ENCODE assay signal across 19 cellular contexts in genomic region chr2:55334728-55335127, GRCh38.
DNase-seq lines count a peak whose midpoint lies in the region; ATAC-seq, FAIRE-seq and TF ChIP-seq lines count a peak whose summit lies in the region.
"Had no signal": no experiment of that assay in that cellular context is flagged by ENCODE, and none has a peak within 500 bp of the region (broad histone marks: within the 10 kb centered on the region; RNA-seq: fewer than 3 reads in every experiment).

No MANE protein-coding gene starts in this region.

- 0 out of 2 replicates have a peak, but pooled peaks cover 6% of the 10 kb centered on the region for H3K4me1 ChIP-seq in HepG2 (ENCODE audit: insufficient read depth, low read length)
- no peaks in the 10 kb centered on the region for H3K4me1 ChIP-seq in right lobe of liver
- no peaks in the 10 kb centered on the region for H3K4me1 ChIP-seq in kidney (ENCODE audit: control insufficient read depth in 1 of 2, insufficient read depth in 1 of 2, low read depth in 1 of 2, low read length in 2 of 2)
- H3K4me1 ChIP-seq in small intestine (ENCODE audit: control insufficient read depth in 2 of 2, insufficient read depth in 1 of 2, low read depth in 1 of 2, low read length in 1 of 2) = no peaks in the 10 kb centered on the region
- H3K4me1 ChIP-seq: BLaER1 had no signal

- H4K20me1 ChIP-seq in HepG2 (ENCODE audit: insufficient read depth, low read length) = no peaks in the 10 kb centered on the region; the same call in 1 of the 2 replicates
- H4K20me1 ChIP-seq: BLaER1 had no signal

- TF ChIP-seq POLR2A in HepG2 (IDR thresholded peaks at IDR 0.05; ENCODE audit: insufficient read depth in 1 of 2, low read depth in 2 of 2, low read length in 2 of 2) (no peak), right lobe of liver (IDR thresholded peaks at IDR 0.05) (no peak)

- POLR2A ChIA-PET in HepG2 (lab: Yijun Ruan, JAX) = no interaction called here

- H3K27ac ChIP-seq in HepG2 (ENCODE audit: extremely low read length, insufficient read depth, low read length) = no peak overlapping the region
- no peak overlapping the region for H3K27ac ChIP-seq in right lobe of liver
- no peak overlapping the region for H3K27ac ChIP-seq in kidney (ENCODE audit: low read depth in 2 of 2, low read length in 2 of 2)
- H3K27ac ChIP-seq in small intestine (ENCODE audit: low read depth in 1 of 2, low read length in 1 of 2) = no peak overlapping the region
- H3K27ac ChIP-seq: 22Rv1, BLaER1, HL-60 had no signal

- no peak for TF ChIP-seq RAD21 in HepG2 (CRISPR knock-in tag; IDR thresholded peaks at IDR 0.05)

- no peaks in the 10 kb centered on the region for H3K27me3 ChIP-seq in HepG2 (ENCODE audit: control insufficient read depth in 1 of 2, insufficient read depth in 2 of 2, low read length in 2 of 2)
- no peaks in the 10 kb centered on the region for H3K27me3 ChIP-seq in right lobe of liver
- no peaks in the 10 kb centered on the region for H3K27me3 ChIP-seq in small intestine (ENCODE audit: control insufficient read depth in 2 of 2, insufficient read depth in 2 of 2, low read length in 2 of 2)
- H3K27me3 ChIP-seq: BLaER1 had no signal

- no TSS peak for BruUV-seq in HepG2 (replicated peaks; lab: Mats Ljungman, UMichigan)

- H2AFZ ChIP-seq in HepG2 (ENCODE audit: low read length) = no peak overlapping the region

- no peak for TF ChIP-seq EP300 in HepG2 (IDR thresholded peaks at IDR 0.05; ENCODE audit: low read depth in 2 of 2, low read length in 2 of 2)
- no peak for TF ChIP-seq EP300 in HepG2 (CRISPR knock-in tag; IDR thresholded peaks at IDR 0.05; ENCODE audit: borderline replicate concordance)

- CTCF ChIA-PET in HepG2 (lab: Yijun Ruan, JAX; ENCODE audit: low intra/inter-chr PET ratio, low total read pairs) = no interaction called here

- no peaks in the 10 kb centered on the region for H3K9me3 ChIP-seq in HepG2 (ENCODE audit: low read length)
- no peaks in the 10 kb centered on the region for H3K9me3 ChIP-seq in right lobe of liver
- no peaks in the 10 kb centered on the region for H3K9me3 ChIP-seq in kidney (ENCODE audit: control insufficient read depth in 1 of 2, low read length in 2 of 2)
- H3K9me3 ChIP-seq in small intestine (ENCODE audit: control insufficient read depth, low read depth) = no peaks in the 10 kb centered on the region
- H3K9me3 ChIP-seq: BLaER1 had no signal

- ATAC-seq in HepG2 (no peak), right lobe of liver (no peak)
- ATAC-seq: HCT116 had no signal

- H3K36me3 ChIP-seq in HepG2 (replicated peaks in 1 of 2; ENCODE audit: control insufficient read depth in 1 of 2, insufficient read depth in 2 of 2, low read length in 2 of 2) = peaks cover 0 to 30% of the 10 kb centered on the region in 2 experiments; a peak in 3 of 5 replicates
- H3K36me3 ChIP-seq in right lobe of liver = no peaks in the 10 kb centered on the region
- no peaks in the 10 kb centered on the region for H3K36me3 ChIP-seq in kidney (ENCODE audit: control insufficient read depth in 1 of 2, insufficient read depth in 2 of 2, low read length in 2 of 2)
- H3K36me3 ChIP-seq in small intestine (ENCODE audit: control insufficient read depth in 2 of 2, insufficient read depth in 2 of 2, low read length in 2 of 2) = no peaks in the 10 kb centered on the region

- no peak for FAIRE-seq in HepG2 (lab: Jason Lieb, UNC)
- peak; percentile 38 for FAIRE-seq in colon (lab: Jason Lieb, UNC)
- peak; percentile 38 for FAIRE-seq in kidney (lab: Jason Lieb, UNC)
- peak; percentile 53 for FAIRE-seq in small intestine (lab: Jason Lieb, UNC)
- FAIRE-seq in HTR-8/SVneo (lab: Jason Lieb, UNC) = no peak

- TF ChIP-seq CTCF in HepG2 (CRISPR knock-in tag; IDR thresholded peaks at IDR 0.05) (no peak), right lobe of liver (IDR thresholded peaks at IDR 0.05) (no peak), kidney (IDR thresholded peaks at IDR 0.05; ENCODE audit: borderline replicate concordance, extremely low read depth, insufficient read depth) (no peak), GM13977 (IDR thresholded peaks at IDR 0.05; ENCODE audit: extremely low read depth, insufficient read depth, missing control alignments) (no peak)

- DNase-seq in HepG2 (ENCODE audit: low spot score) (no peak), right lobe of liver (no peak), kidney (no peak), small intestine (no peak), GM13977 (ENCODE audit: low spot score) (no peak), HTR-8/SVneo (ENCODE audit: insufficient read length, low spot score) (no peak), SIG-M5 treated with dmso at 0.1 percent for 504 hours (lab: John Stamatoyannopoulos, UW; ENCODE audit: unreplicated experiment) (no peak)
- DNase-seq: CD4-positive, alpha-beta memory T cell; DMS153; DMS79; GF-D8; GOT3; H7; HFFc6 had no signal

- no peaks in the 10 kb centered on the region for H3K79me2 ChIP-seq in HepG2 (ENCODE audit: insufficient read depth, low read length)

- H3K9ac ChIP-seq in HepG2 (ENCODE audit: insufficient read depth, low read depth, low read length) = no peak overlapping the region
- H3K9ac ChIP-seq in kidney (ENCODE audit: low read length in 2 of 2) = no peak overlapping the region
- H3K9ac ChIP-seq: BLaER1 had no signal

- intact Hi-C loops in HepG2 (cut with micrococcal nuclease; ENCODE audit: unreplicated experiment) = no loop called here
- intact Hi-C loops in right lobe of liver (cut with DNase I) = no loop called here
- intact Hi-C loops in kidney (cut with DNase I) = no loop called here

- no peak overlapping the region for H3K4me2 ChIP-seq in HepG2 (ENCODE audit: low read depth, low read length)
- H3K4me2 ChIP-seq: BLaER1 had no signal

- 95% methylated on average over 2 of the region's 2 CpGs for WGBS in HepG2 (ENCODE audit: low lambda C conversion rate)
- 90% methylated on average over 2 of the region's 2 CpGs for WGBS in right lobe of liver (ENCODE audit: insufficient coverage, low coverage, low lambda C conversion rate, missing lambda C conversion rate)
- WGBS in small intestine, 3 donors = 86 to 93% (median 90%) methylated on average over 2 of the region's 2 CpGs

- in situ Hi-C loops in HepG2 (cut with HindIII; ENCODE audit: extremely low pct_ligation_motif_present, low pct_unique_long_range_greater_than_20kb) = no loop called here
- in situ Hi-C loops in GM13977 (cut with MboI; ENCODE audit: low pct_unique_long_range_greater_than_20kb, low sequenced_read_pairs, unreplicated experiment) = no loop called here

- H3K4me3 ChIP-seq in HepG2 (replicated peaks in 1 of 3; ENCODE audit: insufficient read depth in 1 of 3, low read depth in 2 of 3, low read length in 3 of 3) (no peak overlapping the region), right lobe of liver (no peak overlapping the region), kidney (ENCODE audit: low read length in 2 of 2) (no peak overlapping the region), small intestine (ENCODE audit: low read depth in 1 of 2, low read length in 2 of 2) (no peak overlapping the region)
- H3K4me3 ChIP-seq: BLaER1 had no signal

TF ChIP-seq in HepG2, 621 proteins besides CTCF, POLR2A, EP300 and RAD21:
- TF ChIP-seq CHCHD3 (CRISPR knock-in tag; IDR thresholded peaks at IDR 0.05) = no peak
- peak; percentile 49; the same call in 1 of the 2 replicates for TF ChIP-seq ATF7 (IDR thresholded peaks at IDR 0.05)
- TF ChIP-seq ATF7 (CRISPR knock-in tag; IDR thresholded peaks at IDR 0.05) = no peak
